19 cellular contexts compared by ENCODE assay signal in the genomic region with DNA sequence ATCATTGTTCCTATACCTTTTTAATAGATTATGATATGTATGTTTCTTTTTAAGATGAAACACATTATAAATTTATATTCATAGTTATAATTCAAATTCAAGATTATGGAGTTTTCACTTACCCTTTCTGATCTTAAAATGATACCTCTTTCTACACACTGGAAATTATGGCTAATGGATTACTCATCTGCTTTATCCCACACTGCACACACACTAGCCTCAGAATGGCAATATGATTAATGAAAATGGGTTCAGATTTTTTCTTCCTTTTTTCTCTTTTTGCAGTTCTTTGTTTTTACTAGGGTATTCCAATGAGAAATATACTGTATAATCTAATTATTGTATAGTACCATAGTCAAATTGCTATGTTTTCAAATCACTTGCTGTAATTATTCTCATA.
"Had no signal": no experiment of that assay in that cellular context is flagged by ENCODE, and none has a peak within 500 bp of the region (broad histone marks: within the 10 kb centered on the region; RNA-seq: fewer than 3 reads in every experiment).

No MANE protein-coding gene starts in this region.

- H3K9me3 ChIP-seq: prostate gland, stomach had no signal

- FAIRE-seq: frontal cortex had no signal

- H3K27ac ChIP-seq: cardiac muscle cell, dorsolateral prefrontal cortex, heart left ventricle, prostate gland, spleen, stomach, VCaP had no signal

- ATAC-seq: esophagus mucosa, heart left ventricle, sciatic nerve had no signal

- DNase-seq: activated CD4-positive, alpha-beta T cell treated with anti-CD3 and anti-CD28 coated beads for 1 hour; activated CD4-positive, alpha-beta T cell treated with anti-CD3 and anti-CD28 coated beads, Interleukin-2, amount 50 U/mL, for 4 hours; activated naive CD4-positive, alpha-beta T cell; activated T-cell treated with anti-CD3 and anti-CD28 coated beads for 4 hours; anterior cingulate cortex; dorsolateral prefrontal cortex; endodermal cell; heart left ventricle; immature natural killer cell; occipital lobe; spleen; stomach; T-helper 1 cell had no signal

- H3K4me3 ChIP-seq: cardiac muscle cell, dorsolateral prefrontal cortex, heart left ventricle, prostate gland, spleen, stomach had no signal

- H3K4me1 ChIP-seq: prostate gland, spleen, stomach had no signal

- H3K36me3 ChIP-seq: cardiac muscle cell, heart left ventricle, prostate gland, spleen, stomach had no signal

- H3K27me3 ChIP-seq: cardiac muscle cell, dorsolateral prefrontal cortex, heart left ventricle, spleen, stomach had no signal
